Comparison of ENCODE assay signal across 18 cellular contexts in the genomic region with DNA sequence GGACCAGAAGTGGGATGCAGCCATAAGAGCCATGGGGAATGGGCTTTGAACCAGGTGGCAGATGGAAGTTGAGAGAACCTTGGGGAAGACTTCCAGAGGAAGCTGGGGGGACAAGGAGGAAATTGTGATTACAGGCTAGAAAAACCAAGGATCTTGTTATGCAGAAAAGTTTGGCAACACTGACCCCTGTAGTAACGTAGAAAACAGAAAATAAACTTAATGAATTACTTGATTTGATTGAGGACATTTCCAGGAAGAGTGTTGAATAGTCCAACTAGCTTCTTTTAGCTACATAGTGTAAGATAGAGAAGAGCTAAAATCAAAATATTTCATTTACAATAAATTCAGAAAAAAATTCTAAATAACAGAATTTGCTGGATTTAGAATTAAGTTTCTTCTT.
DNase-seq lines count a peak whose midpoint lies in the region; ATAC-seq, FAIRE-seq and TF ChIP-seq lines count a peak whose summit lies in the region.
"Had no signal": no experiment of that assay in that cellular context is flagged by ENCODE, and none has a peak within 500 bp of the region (broad histone marks: within the 10 kb centered on the region; RNA-seq: fewer than 3 reads in every experiment).

No MANE protein-coding gene starts in this region.

- intact Hi-C loops in upper lobe of right lung (cut with DNase I), result no loop called here
- intact Hi-C loops in left cardiac atrium (cut with DNase I), result no loop called here

- no peaks in the 10 kb centered on the region for H3K4me1 ChIP-seq in upper lobe of right lung

- H3K9me3 ChIP-seq in upper lobe of right lung, result no peaks in the 10 kb centered on the region

- no peak for ATAC-seq in upper lobe of right lung
- ATAC-seq in left cardiac atrium, result no peak

- H3K27me3 ChIP-seq in upper lobe of right lung, result peaks cover 6% of the 10 kb centered on the region
- H3K27me3 ChIP-seq: BLaER1 had no signal

- no peak overlapping the region for H3K27ac ChIP-seq in upper lobe of right lung
- H3K27ac ChIP-seq: BLaER1, KMS-11 had no signal

- DNase-seq in EH (ENCODE audit: low read depth) (peak; percentile 7), amniotic epithelial cell (ENCODE audit: low read depth) (peak; percentile 12), fibroblast of mammary gland (ENCODE audit: low read depth) (peak; percentile 25), upper lobe of right lung (no peak), left cardiac atrium (no peak), urothelium cell line (ENCODE audit: low spot score) (no peak), cortex of kidney (lab: John Stamatoyannopoulos, UW) (no peak)
- DNase-seq: ACHN; AML-193; CD4-positive, alpha-beta memory T cell; DND-41; H9 had no signal

- H3K36me3 ChIP-seq in upper lobe of right lung, result no peaks in the 10 kb centered on the region
- H3K36me3 ChIP-seq: BLaER1 had no signal

- no peak for FAIRE-seq in urothelium cell line (lab: Jason Lieb, UNC)
- FAIRE-seq: A204.1, G401.6, GM12891, H1 had no signal

- no peak overlapping the region for H3K4me3 ChIP-seq in fibroblast of mammary gland (ENCODE audit: control insufficient read depth, low read depth, low read length)
- H3K4me3 ChIP-seq in upper lobe of right lung, result no peak overlapping the region
- H3K4me3 ChIP-seq: BLaER1 had no signal

- TF ChIP-seq CTCF in fibroblast of mammary gland (conservative IDR thresholded peaks at IDR 0.05; ENCODE audit: control insufficient read depth, insufficient read depth, low read depth, low read length), result no peak
- peak; percentile 17 for TF ChIP-seq CTCF in upper lobe of right lung (IDR thresholded peaks at IDR 0.05)

Comparison
In these comparisons a context has a peak if more than half of its experiments do, and no peak if none do; other contexts are left out.
1. DNase-seq: peak in EH (single experiment), amniotic epithelial cell (single experiment) and fibroblast of mammary gland (single experiment); none in upper lobe of right lung (single experiment), left cardiac atrium (single experiment), urothelium cell line (single experiment) and cortex of kidney (single experiment).